ENCODE assay signal across 31 cellular contexts in genomic region chr2:238714038-238714528, GRCh38.
DNase-seq lines count a peak whose midpoint lies in the region; ATAC-seq, FAIRE-seq and TF ChIP-seq lines count a peak whose summit lies in the region.
"Had no signal": no experiment of that assay in that cellular context is flagged by ENCODE, and none has a peak within 500 bp of the region (broad histone marks: within the 10 kb centered on the region; RNA-seq: fewer than 3 reads in every experiment).

No MANE protein-coding gene starts in this region.

- FAIRE-seq in urothelium cell line (lab: Jason Lieb, UNC): no peak
- FAIRE-seq: A204.1, H54, TTC549 had no signal

- H3K36me3 ChIP-seq in adipocyte (ENCODE audit: control insufficient read depth, insufficient read depth, low read length, severe bottlenecking): no peaks in the 10 kb centered on the region
- H3K36me3 ChIP-seq in left lung: no peaks in the 10 kb centered on the region
- H3K36me3 ChIP-seq: ovary had no signal

- no peak overlapping the region for H3K27ac Mint-ChIP-seq in activated CD8-positive, alpha-beta memory T cell treated with anti-CD3 and anti-CD28 coated beads, Interleukin-2, amount 10 ng/mL, durations not matched to agents 7 days and 5 days
- H3K27ac Mint-ChIP-seq in naive thymus-derived CD8-positive, alpha-beta T cell: no peak overlapping the region
- H3K27ac Mint-ChIP-seq: naive B cell; stimulated activated naive CD8-positive, alpha-beta T cell treated with anti-CD3 and anti-CD28 coated beads, Interleukin-15, amount 100 ng/mL, for 72 hours; T-cell; type B pancreatic cell had no signal

- TF ChIP-seq CTCF in left lung (IDR thresholded peaks at IDR 0.05): no peak

- H3K9me3 ChIP-seq in adipocyte (ENCODE audit: control insufficient read depth, low read length): no peaks in the 10 kb centered on the region
- H3K9me3 ChIP-seq in left lung: no peaks in the 10 kb centered on the region
- H3K9me3 ChIP-seq: ovary had no signal

- POLR2A ChIA-PET in naive thymus-derived CD8-positive, alpha-beta T cell (lab: Charles Lee): no interaction called here

- H3K27me3 Mint-ChIP-seq in activated CD8-positive, alpha-beta memory T cell treated with anti-CD3 and anti-CD28 coated beads, Interleukin-2, amount 10 ng/mL, durations not matched to agents 7 days and 5 days: peaks cover 8% of the 10 kb centered on the region
- H3K27me3 Mint-ChIP-seq in naive thymus-derived CD8-positive, alpha-beta T cell: peaks cover 9 to 30% (median 18%) of the 10 kb centered on the region in 5 donors

- H3K27me3 ChIP-seq in adipocyte (replicated peaks; ENCODE audit: control insufficient read depth, insufficient read depth, low read length): no peaks in the 10 kb centered on the region
- peaks cover 0 to 16% of the 10 kb centered on the region in 2 donors for H3K27me3 ChIP-seq in left lung
- H3K27me3 ChIP-seq: ovary had no signal

- intact Hi-C loops in left lung (cut with DNase I): no loop called here

- H3K4me1 Mint-ChIP-seq in activated CD8-positive, alpha-beta memory T cell treated with anti-CD3 and anti-CD28 coated beads, Interleukin-2, amount 10 ng/mL, durations not matched to agents 7 days and 5 days: no peaks in the 10 kb centered on the region
- no peaks in the 10 kb centered on the region for H3K4me1 Mint-ChIP-seq in naive thymus-derived CD8-positive, alpha-beta T cell
- H3K4me1 Mint-ChIP-seq: central memory CD8-positive, alpha-beta T cell; naive B cell; stimulated activated naive CD8-positive, alpha-beta T cell treated with anti-CD3 and anti-CD28 coated beads, Interleukin-15, amount 100 ng/mL, for 72 hours; T-cell had no signal

- no peaks in the 10 kb centered on the region for H3K36me3 Mint-ChIP-seq in activated CD8-positive, alpha-beta memory T cell treated with anti-CD3 and anti-CD28 coated beads, Interleukin-2, amount 10 ng/mL, durations not matched to agents 7 days and 5 days
- no peaks in the 10 kb centered on the region for H3K36me3 Mint-ChIP-seq in naive thymus-derived CD8-positive, alpha-beta T cell
- H3K36me3 Mint-ChIP-seq: naive B cell, T-cell, type B pancreatic cell had no signal

- peaks cover 31% of the 10 kb centered on the region for H3K4me1 ChIP-seq in adipocyte (ENCODE audit: control insufficient read depth, insufficient read depth, low read length)
- no peaks in the 10 kb centered on the region for H3K4me1 ChIP-seq in left lung

- peak; percentile 30 for DNase-seq in activated CD8-positive, alpha-beta memory T cell treated with anti-CD3 and anti-CD28 coated beads for 24 hours
- DNase-seq in activated CD8-positive, alpha-beta memory T cell treated with anti-CD3 and anti-CD28 coated beads, Interleukin-2, amount 10 ng/mL, durations not matched to agents 7 days and 5 days: no peak
- DNase-seq in adipocyte (ENCODE audit: low read depth): no peak
- no peak for DNase-seq in left lung
- peak; percentile 25 for DNase-seq in urothelium cell line (ENCODE audit: low spot score)
- DNase-seq in naive thymus-derived CD8-positive, alpha-beta T cell: no peak
- DNase-seq: activated CD4-positive, CD25-positive, alpha-beta regulatory T cell treated with anti-CD3 and anti-CD28 coated beads, Interleukin-2, amount 50 U/mL, for 72 hours; activated naive CD4-positive, alpha-beta T cell treated with anti-CD3 and anti-CD28 coated beads, Interleukin-2, amount 50 U/mL, for 16 hours; Calu3; effector CD8-positive, alpha-beta T cell; kidney glomerular epithelial cell; mesenchymal stem cell; naive B cell; NCI-H1092; NCI-H2029; NCI-H446; SHP77; stimulated activated CD4-positive, alpha-beta T cell treated with anti-CD3 and anti-CD28 coated beads, Interleukin-12 subunit alpha, Interleukin-12 subunit beta, amount 100 ng/mL, for 4 hours; stimulated activated naive CD8-positive, alpha-beta T cell treated with anti-CD3 and anti-CD28 coated beads, Interleukin-15, amount 100 ng/mL, for 72 hours; T-cell had no signal

- H3K9me3 Mint-ChIP-seq in activated CD8-positive, alpha-beta memory T cell treated with anti-CD3 and anti-CD28 coated beads, Interleukin-2, amount 10 ng/mL, durations not matched to agents 7 days and 5 days (ENCODE audit: low read depth): no peaks in the 10 kb centered on the region
- H3K9me3 Mint-ChIP-seq in naive thymus-derived CD8-positive, alpha-beta T cell: no peaks in the 10 kb centered on the region
- H3K9me3 Mint-ChIP-seq: central memory CD8-positive, alpha-beta T cell; stimulated activated naive CD8-positive, alpha-beta T cell treated with anti-CD3 and anti-CD28 coated beads, Interleukin-15, amount 100 ng/mL, for 72 hours; T-cell; type B pancreatic cell had no signal

- CTCF ChIA-PET in activated CD8-positive, alpha-beta memory T cell treated with anti-CD3 and anti-CD28 coated beads, Interleukin-2, amount 10 ng/mL, durations not matched to agents 7 days and 5 days (lab: Charles Lee): no interaction called here

- peak overlapping the region; percentile 50 for H3K9ac ChIP-seq in adipocyte (ENCODE audit: low read length)
- H3K9ac ChIP-seq: KMS-11 had no signal

- ATAC-seq in activated CD8-positive, alpha-beta memory T cell treated with anti-CD3 and anti-CD28 coated beads, Interleukin-2, amount 10 ng/mL, durations not matched to agents 7 days and 5 days: no peak
- ATAC-seq in left lung (peak; percentile 52), GM21447 (IDR thresholded peaks at IDR 0.05; ENCODE audit: unreplicated experiment) (no peak), GM21381 (IDR thresholded peaks at IDR 0.05; ENCODE audit: unreplicated experiment) (no peak)
- ATAC-seq in naive thymus-derived CD8-positive, alpha-beta T cell: no peak
- ATAC-seq: right cardiac atrium; stimulated activated naive CD8-positive, alpha-beta T cell treated with anti-CD3 and anti-CD28 coated beads, Interleukin-15, amount 100 ng/mL, for 72 hours; T-cell had no signal

- H3K4me3 Mint-ChIP-seq in activated CD8-positive, alpha-beta memory T cell treated with anti-CD3 and anti-CD28 coated beads, Interleukin-2, amount 10 ng/mL, durations not matched to agents 7 days and 5 days: no peak overlapping the region
- no peak overlapping the region for H3K4me3 Mint-ChIP-seq in naive thymus-derived CD8-positive, alpha-beta T cell
- H3K4me3 Mint-ChIP-seq: central memory CD8-positive, alpha-beta T cell; naive B cell; stimulated activated naive CD8-positive, alpha-beta T cell treated with anti-CD3 and anti-CD28 coated beads, Interleukin-15, amount 100 ng/mL, for 72 hours; T-cell; type B pancreatic cell had no signal

- H3K4me3 ChIP-seq in adipocyte (ENCODE audit: low read length): peak overlapping the region; percentile 31
- H3K4me3 ChIP-seq in left lung: no peak overlapping the region
- H3K4me3 ChIP-seq: ovary had no signal

- no peak overlapping the region for H3K27ac ChIP-seq in left lung
- H3K27ac ChIP-seq: C4-2B, KMS-11, ovary had no signal

Comparison
In these comparisons a context has a peak if more than half of its experiments do, and no peak if none do; other contexts are left out.
1. DNase-seq: peak in activated CD8-positive, alpha-beta memory T cell treated with anti-CD3 and anti-CD28 coated beads for 24 hours (single experiment) and urothelium cell line (single experiment); none in activated CD8-positive, alpha-beta memory T cell treated with anti-CD3 and anti-CD28 coated beads, Interleukin-2, amount 10 ng/mL, durations not matched to agents 7 days and 5 days (single experiment), adipocyte (single experiment), left lung (0 of 2) and naive thymus-derived CD8-positive, alpha-beta T cell (0 of 10).